In the genomic region with DNA sequence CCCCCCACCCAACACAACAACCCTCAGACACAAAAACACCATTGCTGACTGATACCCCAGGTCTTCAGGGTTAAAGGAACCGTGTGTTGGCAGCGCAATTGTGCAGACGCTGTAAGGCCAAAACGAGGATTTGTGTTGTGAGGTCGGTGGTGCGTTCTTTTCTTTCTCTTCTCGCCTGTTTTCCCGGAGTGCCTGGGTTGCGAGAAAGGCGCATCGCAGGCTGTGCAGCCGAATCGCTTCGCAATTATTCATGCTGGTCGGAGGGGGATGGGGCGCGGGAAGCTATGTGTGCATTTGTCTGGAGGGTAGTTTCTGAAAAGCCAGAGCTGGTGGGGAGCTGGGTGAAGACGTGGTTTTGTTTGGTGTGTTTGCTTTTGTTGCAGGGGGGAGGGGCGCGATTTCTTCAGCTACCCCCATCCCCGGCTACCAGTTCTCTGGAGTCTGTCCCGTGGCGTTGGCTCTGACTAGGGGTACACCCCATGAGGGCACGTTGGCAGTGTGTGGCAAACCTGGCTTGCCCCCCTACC, we compare ENCODE assay signal across 8 cellular contexts. TPM values are rescaled to one million over a fixed set of nuclear protein-coding genes. Genes with fewer than 3 reads are reported as not detected.
A peak's percentile ranks its signal among the peaks of the same experiment; 100 is the strongest.
DNase-seq lines count a peak whose midpoint lies in the region; ATAC-seq and TF ChIP-seq lines count a peak whose summit lies in the region.

No MANE protein-coding gene starts in this region.

- peak overlapping the region; percentile 92 for H3K4ac ChIP-seq in IMR-90 (ENCODE audit: low read depth, low read length)

- H2AFZ ChIP-seq in IMR-90 (replicated peaks; ENCODE audit: low read length, poor library complexity): peak overlapping the region; percentile 97

- in situ Hi-C loops in IMR-90 (cut with MboI; ENCODE audit: low sequenced_read_pairs): no loop called here

- 0% methylated on average over 6 of the region's 24 CpGs; no CpG with 5 or more reads in 1 of the 2 experiments for WGBS in IMR-90 (ENCODE audit: extremely low coverage in 2 of 2, insufficient read length in 1 of 2), 2 experiments

- H4K5ac ChIP-seq in IMR-90 (ENCODE audit: low read depth, low read length): peak overlapping the region; percentile 58

- H3K14ac ChIP-seq in IMR-90 (replicated peaks; ENCODE audit: low read depth, low read length): peak overlapping the region; percentile 95

- H2BK5ac ChIP-seq in IMR-90 (ENCODE audit: low read depth, low read length, poor library complexity, severe bottlenecking): peak overlapping the region; percentile 90

- H3K9me3 ChIP-seq in IMR-90 (ENCODE audit: control insufficient read depth, insufficient read depth, low read length): no peaks in the 10 kb centered on the region

- peak overlapping the region; percentile 76 for H3K9ac ChIP-seq in IMR-90 (ENCODE audit: low read depth, low read length)

- H4K91ac ChIP-seq in IMR-90 (ENCODE audit: insufficient read depth, low read depth, low read length): peak overlapping the region; percentile 62; the same call in 1 of the 2 replicates

- DNase-seq in COLO668 (lab: John Stamatoyannopoulos, UW; ENCODE audit: unreplicated experiment): peak; percentile 61
- peak; percentile 65 for DNase-seq in IMR-90
- DNase-seq in T-helper 9 cell: peak; percentile 64
- peak; percentile 73 for DNase-seq in cardiac fibroblast (ENCODE audit: low read depth in 2 of 2)
- peak; percentile 84 for DNase-seq in iris pigment epithelial cell (ENCODE audit: low read depth)
- DNase-seq in NCI-H2081 (lab: John Stamatoyannopoulos, UW): no peak
- no peak for DNase-seq in A172 (ENCODE audit: low spot score)

- no TSS peak for BruUV-seq in IMR-90 (replicated peaks; lab: Mats Ljungman, UMichigan)

- H2BK15ac ChIP-seq in IMR-90 (ENCODE audit: low read depth, low read length): peak overlapping the region; percentile 37; the same call in 2 of the 3 replicates

- H3K23ac ChIP-seq in IMR-90 (ENCODE audit: low read depth, low read length): peak overlapping the region; percentile 99

- H3K4me3 ChIP-seq in IMR-90 (ENCODE audit: insufficient read depth, low read depth, low read length) (peak overlapping the region; percentile 54), cardiac fibroblast (replicated peaks in 1 of 2; ENCODE audit: low read depth in 2 of 2, low read length in 2 of 2) (peak overlapping the region; percentile 77 to 81), skin epidermis (peak overlapping the region; percentile 59 to 77 (median 74))

- peak overlapping the region; percentile 7 for H2BK120ac ChIP-seq in IMR-90 (ENCODE audit: low read depth, low read length)

- peak overlapping the region; percentile 48; the same call in 1 of the 2 replicates for H2AK5ac ChIP-seq in IMR-90 (ENCODE audit: low read depth, low read length)

- H2AK9ac ChIP-seq in IMR-90 (replicated peaks; ENCODE audit: low read depth, low read length, poor library complexity): peak overlapping the region; percentile 95

- intact Hi-C loops in IMR-90 (cut with micrococcal nuclease): loop anchor here (1.0 to 2.0 kb wide), 2 partner anchors 17 to 71 kb away; no protein-coding TSS in a partner anchor

- CTCF ChIA-PET in IMR-90 (lab: Yijun Ruan, JAX): interaction anchor here (1.0 to 2.1 kb wide), 8 partner anchors 10 to 325 kb away, joined by 3 to 8 read pairs (median 4); no protein-coding TSS in a partner anchor

- H3K27me3 ChIP-seq in IMR-90 (ENCODE audit: control insufficient read depth, insufficient read depth, low read length): no peaks in the 10 kb centered on the region

- no peaks in the 10 kb centered on the region for H3K36me3 ChIP-seq in IMR-90 (ENCODE audit: control insufficient read depth, insufficient read depth, low read length)

- POLR2A ChIA-PET in IMR-90 (lab: Charles Lee; ENCODE audit: unreplicated experiment): no interaction called here

- peak overlapping the region; percentile 83 for H3K18ac ChIP-seq in IMR-90 (ENCODE audit: low read depth, low read length)

- H3K9me1 ChIP-seq in IMR-90 (ENCODE audit: insufficient read depth, low read length): no peaks in the 10 kb centered on the region

- peak overlapping the region; percentile 81 for H3K56ac ChIP-seq in IMR-90 (ENCODE audit: extremely low read depth, insufficient read depth, low read length)

- no peak for TF ChIP-seq RAD21 in IMR-90 (IDR thresholded peaks at IDR 0.05; ENCODE audit: low read length)

- peak; percentile 11 for ATAC-seq in IMR-90 (ENCODE audit: low read depth)

- peak overlapping the region; percentile 88 for H3K4me2 ChIP-seq in IMR-90 (ENCODE audit: low read depth, low read length)

- H2BK20ac ChIP-seq in IMR-90 (ENCODE audit: low read depth, low read length): peak overlapping the region; percentile 72

- H3K27ac ChIP-seq in IMR-90 (ENCODE audit: insufficient read depth, low read length) (peak overlapping the region; percentile 65), skin epidermis (peak overlapping the region; percentile 62 to 97 (median 87))

- TF ChIP-seq CTCF in IMR-90 (conservative IDR thresholded peaks at IDR 0.05; ENCODE audit: low read depth, low read length): no peak
- no peak for TF ChIP-seq CTCF in cardiac fibroblast (IDR thresholded peaks at IDR 0.05; ENCODE audit: low read depth, low read length)

- H3K79me1 ChIP-seq in IMR-90 (ENCODE audit: low read depth in 1 of 2, low read length in 2 of 2): peaks cover 0 to 12% of the 10 kb centered on the region in 2 experiments; a peak in 2 of 4 replicates

- peaks cover 6% of the 10 kb centered on the region; the same call in 1 of the 2 replicates for H3K4me1 ChIP-seq in IMR-90 (ENCODE audit: control insufficient read depth, insufficient read depth, low read length)

- H4K8ac ChIP-seq in IMR-90 (ENCODE audit: low read depth in 2 of 2, low read length in 2 of 2): peak overlapping the region; percentile 37 to 65; a peak in 3 of 4 replicates

- dilution Hi-C loops in IMR-90 (cut with HindIII; ENCODE audit: low sequenced_read_pairs, unreplicated experiment): no loop called here

- H4K20me1 ChIP-seq in IMR-90 (ENCODE audit: insufficient read depth, low read length): no peaks in the 10 kb centered on the region; the same call in 1 of the 2 replicates

- no peak; the same call in 1 of the 2 replicates for TF ChIP-seq POLR2A in IMR-90 (IDR thresholded peaks at IDR 0.05; ENCODE audit: low read depth, low read length)

TF ChIP-seq in IMR-90, 13 proteins besides CTCF, POLR2A, EP300 and RAD21:
- TF ChIP-seq CEBPB (IDR thresholded peaks at IDR 0.05; ENCODE audit: low read depth, low read length) (no peak), MAZ (IDR thresholded peaks at IDR 0.05; ENCODE audit: borderline replicate concordance, low read depth, low read length) (peak; percentile 40; the same call in 1 of the 2 replicates), NFE2L2 (IDR thresholded peaks at IDR 0.05; ENCODE audit: low read depth, low read length) (no peak), CHD1 (IDR thresholded peaks at IDR 0.05; ENCODE audit: low read depth, low read length) (0 out of 2 replicates have a peak, but pooled peaks have one; percentile 57), SMC3 (IDR thresholded peaks at IDR 0.05; ENCODE audit: low read depth, low read length) (0 out of 2 replicates have a peak, but pooled peaks have one; percentile 0), FOS (IDR thresholded peaks at IDR 0.05; ENCODE audit: low read depth, low read length) (no peak)
- TF ChIP-seq, protein P1, sequence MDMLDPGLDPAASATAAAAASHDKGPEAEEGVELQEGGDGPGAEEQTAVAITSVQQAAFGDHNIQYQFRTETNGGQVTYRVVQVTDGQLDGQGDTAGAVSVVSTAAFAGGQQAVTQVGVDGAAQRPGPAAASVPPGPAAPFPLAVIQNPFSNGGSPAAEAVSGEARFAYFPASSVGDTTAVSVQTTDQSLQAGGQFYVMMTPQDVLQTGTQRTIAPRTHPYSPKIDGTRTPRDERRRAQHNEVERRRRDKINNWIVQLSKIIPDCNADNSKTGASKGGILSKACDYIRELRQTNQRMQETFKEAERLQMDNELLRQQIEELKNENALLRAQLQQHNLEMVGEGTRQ (IDR thresholded peaks at IDR 0.05; ENCODE audit: low read depth, low read length): no peak

RNA-seq across cellular contexts. Expression of gene MXI1, which starts 2.1 kb away (rescaled TPM):
- 7.5 and 11.8 TPM in 2 replicates for total RNA-seq in IMR-90 (2012; rRNA removed)
- 4.5 and 7.2 TPM in 2 replicates for polyA plus RNA-seq in IMR-90 (2012; rRNA removed)
- polyA plus RNA-seq in IMR-90 (2012; cell fraction: cytosol; rRNA removed): 0.90 and 3.1 TPM in 2 replicates
- 1.8 and 11.5 TPM in 2 replicates for polyA plus RNA-seq in IMR-90 (2012; cell fraction: nucleus; rRNA removed; ENCODE audit: low replicate concordance)
- total RNA-seq in A172 (2014; rRNA removed; shearing (Covaris generic)): 2.6 and 5.4 TPM in 2 replicates

Comparison
In these comparisons a context has a peak if more than half of its experiments do, and no peak if none do; other contexts are left out.
1. DNase-seq: peak in COLO668 (single experiment), IMR-90 (single experiment), T-helper 9 cell (single experiment), cardiac fibroblast (2 of 2) and iris pigment epithelial cell (single experiment); none in NCI-H2081 (0 of 2) and A172 (single experiment).
2. Peak in every context shown above with its lines, with median percentiles within 50 percentile points of each other: H3K4me3 ChIP-seq.